ENCODE assay signal across 3 cellular contexts in the genomic region with DNA sequence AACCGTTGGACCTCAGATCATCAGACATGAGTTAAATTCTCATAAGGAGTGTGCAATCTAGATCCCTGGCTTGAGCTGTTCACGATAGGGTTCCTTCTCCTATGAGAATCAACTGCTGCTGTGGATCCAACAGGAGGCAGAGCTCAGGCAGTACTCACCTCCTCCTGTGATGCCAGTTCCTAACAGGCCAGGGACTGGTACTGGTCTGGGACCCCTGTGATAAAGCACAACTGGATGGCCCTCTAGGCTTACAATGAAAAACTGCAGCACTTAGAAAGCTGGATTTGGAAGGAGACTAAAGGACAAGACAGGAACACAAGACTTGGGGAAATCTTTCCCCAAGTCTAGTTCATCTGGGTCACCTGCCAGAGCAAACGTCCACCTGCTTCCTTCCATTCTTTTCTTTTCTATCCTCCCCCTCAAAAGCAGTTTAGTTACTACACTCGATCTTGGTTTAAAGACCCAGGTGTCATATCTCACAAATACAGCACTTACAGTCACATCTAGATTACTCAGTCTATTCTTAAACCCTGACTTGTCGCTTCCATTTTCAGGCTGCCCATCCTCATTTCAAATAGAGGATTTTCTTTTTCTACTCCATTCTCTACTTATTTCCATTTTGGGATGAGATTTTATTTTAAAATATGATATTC.
TF ChIP-seq lines count a peak whose summit lies in the region.

No MANE protein-coding gene starts in this region.

TF ChIP-seq in A549, 52 proteins besides CTCF, POLR2A, EP300 and RAD21:
- TF ChIP-seq HOXB13 (CRISPR knock-in tag; IDR thresholded peaks at IDR 0.05; ENCODE audit: low read depth) (no peak), NR3C1 (IDR thresholded peaks at IDR 0.05) (no peak), EHMT2 (IDR thresholded peaks at IDR 0.05; ENCODE audit: low read depth) (no peak), MAX (IDR thresholded peaks at IDR 0.05) (no peak), PBX3 (IDR thresholded peaks at IDR 0.05) (no peak)

TF ChIP-seq in HEK293, 187 proteins besides CTCF, POLR2A, EP300 and RAD21:
- no peak for TF ChIP-seq ZNF558 (tag by site-specific recombination; IDR thresholded peaks at IDR 0.05)
- 0 out of 2 replicates have a peak, but pooled peaks have one; percentile 10 for TF ChIP-seq SCRT2 (tag by site-specific recombination; IDR thresholded peaks at IDR 0.05)

TF ChIP-seq in GM12878, 131 proteins besides CTCF, POLR2A, EP300 and RAD21:
- TF ChIP-seq HDAC6 (IDR thresholded peaks at IDR 0.05; ENCODE audit: unreplicated experiment): no peak
- no peak for TF ChIP-seq MEF2B (IDR thresholded peaks at IDR 0.05; ENCODE audit: partially characterized antibody, poor library complexity, severe bottlenecking)
